16 cellular contexts compared by ENCODE assay signal in genomic region chr19:7706188-7706530, GRCh38. TPM values are rescaled to one million over a fixed set of nuclear protein-coding genes. Genes with fewer than 3 reads are reported as not detected.
DNase-seq lines count a peak whose midpoint lies in the region; ATAC-seq and TF ChIP-seq lines count a peak whose summit lies in the region.
"Had no signal": no experiment of that assay in that cellular context is flagged by ENCODE, and none has a peak within 500 bp of the region (broad histone marks: within the 10 kb centered on the region; RNA-seq: fewer than 3 reads in every experiment).

No MANE protein-coding gene starts in this region.

- no peaks in the 10 kb centered on the region for H3K36me3 Mint-ChIP-seq in stimulated activated naive CD8-positive, alpha-beta T cell treated with anti-CD3 and anti-CD28 coated beads, Interleukin-15, Interleukin-2, amounts not matched to agents 100 ng/mL and 50 ng/mL, for 24 hours (ENCODE audit: low read depth)
- no peaks in the 10 kb centered on the region for H3K36me3 Mint-ChIP-seq in activated T-helper 1 cell treated with anti-CD3 and anti-CD28 coated beads, Interleukin-12 subunit alpha, Interleukin-12 subunit beta, Interleukin-2, Interleukin-4 antibody, amounts not matched to agents 30 ng/mL and 10 ng/mL and 1 ng/mL, durations not matched to agents 14 hours and 24 hours and 36 hours (ENCODE audit: low read depth)

- no peak overlapping the region for H3K4me3 ChIP-seq in mucosa of rectum (ENCODE audit: low read length in 2 of 2)
- H3K4me3 ChIP-seq: MG63, uterus had no signal

- peak overlapping the region; percentile 49 for H3K4me3 Mint-ChIP-seq in stimulated activated naive CD8-positive, alpha-beta T cell treated with anti-CD3 and anti-CD28 coated beads, Interleukin-15, Interleukin-2, amounts not matched to agents 100 ng/mL and 50 ng/mL, for 24 hours
- peak overlapping the region; percentile 53 for H3K4me3 Mint-ChIP-seq in activated T-helper 1 cell treated with anti-CD3 and anti-CD28 coated beads, Interleukin-12 subunit alpha, Interleukin-12 subunit beta, Interleukin-2, Interleukin-4 antibody, amounts not matched to agents 30 ng/mL and 10 ng/mL and 1 ng/mL, durations not matched to agents 14 hours and 24 hours and 36 hours
- H3K4me3 Mint-ChIP-seq: nephron had no signal

- ATAC-seq in stimulated activated naive CD8-positive, alpha-beta T cell treated with anti-CD3 and anti-CD28 coated beads, Interleukin-15, Interleukin-2, amounts not matched to agents 100 U/mL and 50 U/mL, for 24 hours: no peak
- ATAC-seq in HG02970 (IDR thresholded peaks at IDR 0.05; ENCODE audit: low FRiP score, unreplicated experiment) (no peak), SK-N-SH treated with all-trans-retinoic acid at 6 μM for 48 hours (no peak)

- no peaks in the 10 kb centered on the region for H3K9me3 ChIP-seq in mucosa of rectum (ENCODE audit: control insufficient read depth in 2 of 2, low read length in 2 of 2)
- H3K9me3 ChIP-seq: MG63, uterus had no signal

- no peak overlapping the region for H3K9ac ChIP-seq in mucosa of rectum (ENCODE audit: low read depth in 1 of 2, low read length in 2 of 2)

- intact Hi-C loops in activated T-helper 1 cell treated with anti-CD3 and anti-CD28 coated beads, Interleukin-12 subunit alpha, Interleukin-12 subunit beta, Interleukin-2, Interleukin-4 antibody, amounts not matched to agents 30 ng/mL and 10 ng/mL and 1 ng/mL, durations not matched to agents 14 hours and 24 hours and 36 hours (cut with micrococcal nuclease): no loop called here

- no peaks in the 10 kb centered on the region for H3K36me3 ChIP-seq in mucosa of rectum (ENCODE audit: control insufficient read depth in 2 of 2, insufficient read depth in 2 of 2, low read length in 2 of 2)
- H3K36me3 ChIP-seq: MG63, uterus had no signal

- peaks cover 70% of the 10 kb centered on the region for H3K4me1 Mint-ChIP-seq in stimulated activated naive CD8-positive, alpha-beta T cell treated with anti-CD3 and anti-CD28 coated beads, Interleukin-15, Interleukin-2, amounts not matched to agents 100 ng/mL and 50 ng/mL, for 24 hours (ENCODE audit: low read depth)
- peaks cover 18% of the 10 kb centered on the region for H3K4me1 Mint-ChIP-seq in activated T-helper 1 cell treated with anti-CD3 and anti-CD28 coated beads, Interleukin-12 subunit alpha, Interleukin-12 subunit beta, Interleukin-2, Interleukin-4 antibody, amounts not matched to agents 30 ng/mL and 10 ng/mL and 1 ng/mL, durations not matched to agents 14 hours and 24 hours and 36 hours (ENCODE audit: low read depth)
- H3K4me1 Mint-ChIP-seq: nephron had no signal

- DNase-seq in stimulated activated naive CD8-positive, alpha-beta T cell treated with anti-CD3 and anti-CD28 coated beads, Interleukin-15, Interleukin-2, amounts not matched to agents 100 U/mL and 50 U/mL, for 24 hours: no peak
- DNase-seq in activated T-helper 1 cell treated with anti-CD3 and anti-CD28 coated beads, Interleukin-12 subunit alpha, Interleukin-12 subunit beta, Interleukin-2, Interleukin-4 antibody, amounts not matched to agents 30 ng/mL and 10 ng/mL and 1 ng/mL, durations not matched to agents 14 hours and 24 hours and 36 hours (ENCODE audit: low spot score): no peak
- no peak for DNase-seq in NCI-H2107 treated with DMSO at 0.1 percent for 48 hours (lab: John Stamatoyannopoulos, UW; ENCODE audit: unreplicated experiment)
- no peak for DNase-seq in Ammon's horn (ENCODE audit: low spot score)
- DNase-seq: GOT3, MG63, NCI-H2081, NCI-H69, retina, uterus had no signal

- H3K9me3 Mint-ChIP-seq in stimulated activated naive CD8-positive, alpha-beta T cell treated with anti-CD3 and anti-CD28 coated beads, Interleukin-15, Interleukin-2, amounts not matched to agents 100 ng/mL and 50 ng/mL, for 24 hours: no peaks in the 10 kb centered on the region
- no peaks in the 10 kb centered on the region for H3K9me3 Mint-ChIP-seq in activated T-helper 1 cell treated with anti-CD3 and anti-CD28 coated beads, Interleukin-12 subunit alpha, Interleukin-12 subunit beta, Interleukin-2, Interleukin-4 antibody, amounts not matched to agents 30 ng/mL and 10 ng/mL and 1 ng/mL, durations not matched to agents 14 hours and 24 hours and 36 hours
- H3K9me3 Mint-ChIP-seq: nephron had no signal

- H3K27ac Mint-ChIP-seq in stimulated activated naive CD8-positive, alpha-beta T cell treated with anti-CD3 and anti-CD28 coated beads, Interleukin-15, Interleukin-2, amounts not matched to agents 100 ng/mL and 50 ng/mL, for 24 hours: peak overlapping the region; percentile 87
- H3K27ac Mint-ChIP-seq in activated T-helper 1 cell treated with anti-CD3 and anti-CD28 coated beads, Interleukin-12 subunit alpha, Interleukin-12 subunit beta, Interleukin-2, Interleukin-4 antibody, amounts not matched to agents 30 ng/mL and 10 ng/mL and 1 ng/mL, durations not matched to agents 14 hours and 24 hours and 36 hours: no peak overlapping the region
- H3K27ac Mint-ChIP-seq: nephron had no signal

- no peaks in the 10 kb centered on the region for H3K27me3 ChIP-seq in mucosa of rectum (ENCODE audit: control insufficient read depth in 2 of 2, insufficient read depth in 2 of 2, low read length in 2 of 2)
- H3K27me3 ChIP-seq: uterus had no signal

- H3K27ac ChIP-seq in mucosa of rectum (ENCODE audit: low read depth in 2 of 2, low read length in 2 of 2): peak overlapping the region; percentile 17 to 68
- H3K27ac ChIP-seq: uterus had no signal

- no peaks in the 10 kb centered on the region for H3K27me3 Mint-ChIP-seq in stimulated activated naive CD8-positive, alpha-beta T cell treated with anti-CD3 and anti-CD28 coated beads, Interleukin-15, Interleukin-2, amounts not matched to agents 100 ng/mL and 50 ng/mL, for 24 hours
- H3K27me3 Mint-ChIP-seq in activated T-helper 1 cell treated with anti-CD3 and anti-CD28 coated beads, Interleukin-12 subunit alpha, Interleukin-12 subunit beta, Interleukin-2, Interleukin-4 antibody, amounts not matched to agents 30 ng/mL and 10 ng/mL and 1 ng/mL, durations not matched to agents 14 hours and 24 hours and 36 hours (ENCODE audit: insufficient read depth): peaks cover 24% of the 10 kb centered on the region

- H3K4me1 ChIP-seq in mucosa of rectum (ENCODE audit: control insufficient read depth in 2 of 2, insufficient read depth in 2 of 2, low read length in 2 of 2): peaks cover 0 to 5% of the 10 kb centered on the region in 2 donors
- H3K4me1 ChIP-seq: uterus had no signal

TF ChIP-seq in SK-N-SH treated with all-trans-retinoic acid at 6 μM for 48 hours, 23 proteins besides CTCF, POLR2A, EP300 and RAD21:
- no peak for TF ChIP-seq CREB5 (CRISPR knock-in tag; IDR thresholded peaks at IDR 0.05; ENCODE audit: low read depth)
- no peak for TF ChIP-seq PPARA (CRISPR knock-in tag; IDR thresholded peaks at IDR 0.05; ENCODE audit: borderline replicate concordance)
- TF ChIP-seq PATZ1 (CRISPR knock-in tag; IDR thresholded peaks at IDR 0.05; ENCODE audit: borderline replicate concordance): no peak
TF ChIP-seq in SK-N-SH treated with all-trans-retinoic acid at 6 μM for 48 hours: peak in this region for 0.

RNA-seq across cellular contexts. Expression of gene FCER2, which starts 4.2 kb away (rescaled TPM):
- not detected in 2 replicates for total RNA-seq in activated T-helper 1 cell treated with anti-CD3 and anti-CD28 coated beads, Interleukin-12 subunit alpha, Interleukin-12 subunit beta, Interleukin-2, Interleukin-4 antibody, amounts not matched to agents 30 ng/mL and 10 ng/mL and 1 ng/mL, durations not matched to agents 14 hours and 24 hours and 36 hours

RNA-seq across cellular contexts. Expression of gene TRAPPC5, which starts 25.5 kb away (rescaled TPM):
- 72.2 and 86.8 TPM in 2 replicates for total RNA-seq in activated T-helper 1 cell treated with anti-CD3 and anti-CD28 coated beads, Interleukin-12 subunit alpha, Interleukin-12 subunit beta, Interleukin-2, Interleukin-4 antibody, amounts not matched to agents 30 ng/mL and 10 ng/mL and 1 ng/mL, durations not matched to agents 14 hours and 24 hours and 36 hours

RNA-seq across cellular contexts. Expression of gene CLEC4G, which starts 25.8 kb away (rescaled TPM):
- total RNA-seq in activated T-helper 1 cell treated with anti-CD3 and anti-CD28 coated beads, Interleukin-12 subunit alpha, Interleukin-12 subunit beta, Interleukin-2, Interleukin-4 antibody, amounts not matched to agents 30 ng/mL and 10 ng/mL and 1 ng/mL, durations not matched to agents 14 hours and 24 hours and 36 hours: not detected in 2 replicates
- total RNA-seq: uterus had no signal

RNA-seq across cellular contexts. Expression of gene MCEMP1, which starts 29.3 kb away (rescaled TPM):
- not detected in 2 replicates for total RNA-seq in activated T-helper 1 cell treated with anti-CD3 and anti-CD28 coated beads, Interleukin-12 subunit alpha, Interleukin-12 subunit beta, Interleukin-2, Interleukin-4 antibody, amounts not matched to agents 30 ng/mL and 10 ng/mL and 1 ng/mL, durations not matched to agents 14 hours and 24 hours and 36 hours
- total RNA-seq: left colon had no signal

RNA-seq across cellular contexts. Expression of gene RETN, which starts 37.3 kb away (rescaled TPM):
- total RNA-seq in activated T-helper 1 cell treated with anti-CD3 and anti-CD28 coated beads, Interleukin-12 subunit alpha, Interleukin-12 subunit beta, Interleukin-2, Interleukin-4 antibody, amounts not matched to agents 30 ng/mL and 10 ng/mL and 1 ng/mL, durations not matched to agents 14 hours and 24 hours and 36 hours: not detected in 2 replicates
- total RNA-seq: left colon, uterus had no signal
